ENCODE assay signal across 1 cellular context in the genomic region with DNA sequence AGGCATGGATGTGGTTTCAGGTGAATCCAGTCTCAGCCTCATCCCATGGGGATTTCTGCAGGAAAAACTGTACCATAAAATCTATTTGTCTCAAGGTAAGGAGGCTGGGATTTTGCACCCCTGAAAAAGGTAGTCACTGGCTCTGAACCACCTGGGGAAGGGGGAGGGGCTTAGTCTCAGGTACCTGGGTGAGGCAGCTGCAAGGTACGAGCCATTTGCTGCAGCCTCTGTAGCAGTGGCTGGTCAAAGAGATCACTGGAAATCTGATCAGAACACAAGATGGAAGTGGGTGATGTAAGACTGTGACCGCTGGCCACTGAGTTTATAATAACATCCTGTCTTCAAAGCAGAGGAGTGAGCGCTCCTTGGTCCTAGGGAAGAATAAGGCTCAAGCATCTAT.
TF ChIP-seq lines count a peak whose summit lies in the region.

No MANE protein-coding gene starts in this region.

TF ChIP-seq in GM23338, 12 proteins besides CTCF, POLR2A, EP300 and RAD21 (continued from another document):
- TF ChIP-seq, protein P1, sequence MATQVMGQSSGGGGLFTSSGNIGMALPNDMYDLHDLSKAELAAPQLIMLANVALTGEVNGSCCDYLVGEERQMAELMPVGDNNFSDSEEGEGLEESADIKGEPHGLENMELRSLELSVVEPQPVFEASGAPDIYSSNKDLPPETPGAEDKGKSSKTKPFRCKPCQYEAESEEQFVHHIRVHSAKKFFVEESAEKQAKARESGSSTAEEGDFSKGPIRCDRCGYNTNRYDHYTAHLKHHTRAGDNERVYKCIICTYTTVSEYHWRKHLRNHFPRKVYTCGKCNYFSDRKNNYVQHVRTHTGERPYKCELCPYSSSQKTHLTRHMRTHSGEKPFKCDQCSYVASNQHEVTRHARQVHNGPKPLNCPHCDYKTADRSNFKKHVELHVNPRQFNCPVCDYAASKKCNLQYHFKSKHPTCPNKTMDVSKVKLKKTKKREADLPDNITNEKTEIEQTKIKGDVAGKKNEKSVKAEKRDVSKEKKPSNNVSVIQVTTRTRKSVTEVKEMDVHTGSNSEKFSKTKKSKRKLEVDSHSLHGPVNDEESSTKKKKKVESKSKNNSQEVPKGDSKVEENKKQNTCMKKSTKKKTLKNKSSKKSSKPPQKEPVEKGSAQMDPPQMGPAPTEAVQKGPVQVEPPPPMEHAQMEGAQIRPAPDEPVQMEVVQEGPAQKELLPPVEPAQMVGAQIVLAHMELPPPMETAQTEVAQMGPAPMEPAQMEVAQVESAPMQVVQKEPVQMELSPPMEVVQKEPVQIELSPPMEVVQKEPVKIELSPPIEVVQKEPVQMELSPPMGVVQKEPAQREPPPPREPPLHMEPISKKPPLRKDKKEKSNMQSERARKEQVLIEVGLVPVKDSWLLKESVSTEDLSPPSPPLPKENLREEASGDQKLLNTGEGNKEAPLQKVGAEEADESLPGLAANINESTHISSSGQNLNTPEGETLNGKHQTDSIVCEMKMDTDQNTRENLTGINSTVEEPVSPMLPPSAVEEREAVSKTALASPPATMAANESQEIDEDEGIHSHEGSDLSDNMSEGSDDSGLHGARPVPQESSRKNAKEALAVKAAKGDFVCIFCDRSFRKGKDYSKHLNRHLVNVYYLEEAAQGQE (IDR thresholded peaks at IDR 0.05; ENCODE audit: unreplicated experiment) = no peak
- TF ChIP-seq EZH2 (IDR thresholded peaks at IDR 0.05; ENCODE audit: low read depth, unreplicated experiment) (no peak), ZNF114 (CRISPR knock-in tag; IDR thresholded peaks at IDR 0.05) (no peak), STAT1 (IDR thresholded peaks at IDR 0.05; ENCODE audit: unreplicated experiment) (no peak), POLR2AphosphoS5 (IDR thresholded peaks at IDR 0.05; ENCODE audit: low read depth) (no peak)
